In genomic region chr20:31485450-31486339, GRCh38 we compare ENCODE assay signal across 10 cellular contexts. TPM values are rescaled to one million over a fixed set of nuclear protein-coding genes. Genes with fewer than 3 reads are reported as not detected.
DNase-seq lines count a peak whose midpoint lies in the region; ATAC-seq and TF ChIP-seq lines count a peak whose summit lies in the region.
"Had no signal": no experiment of that assay in that cellular context is flagged by ENCODE, and none has a peak within 500 bp of the region (broad histone marks: within the 10 kb centered on the region; RNA-seq: fewer than 3 reads in every experiment).

No MANE protein-coding gene starts in this region.

- H3K27ac ChIP-seq in right cardiac atrium (ENCODE audit: low read length): peak overlapping the region; percentile 86
- H3K27ac ChIP-seq in gastrocnemius medialis: peak overlapping the region; percentile 63 to 75 (median 71)

- WGBS in right cardiac atrium: 3% methylated on average over 31 of the region's 31 CpGs

- H3K4me3 ChIP-seq in right cardiac atrium (ENCODE audit: low read length) (peak overlapping the region; percentile 45), gastrocnemius medialis (peak overlapping the region; percentile 18 to 44 (median 30))

- H3K27me3 Mint-ChIP-seq in activated naive CD8-positive, alpha-beta T cell treated with anti-CD3 and anti-CD28 coated beads for 36 hours: peaks cover 43% of the 10 kb centered on the region

- intact Hi-C loops in right cardiac atrium (cut with DNase I): no loop called here
- intact Hi-C loops in gastrocnemius medialis (cut with DNase I; ENCODE audit: low total_unique reads): no loop called here

- H3K4me1 Mint-ChIP-seq in activated naive CD8-positive, alpha-beta T cell treated with anti-CD3 and anti-CD28 coated beads for 36 hours: peaks cover 12% of the 10 kb centered on the region
- H3K4me1 Mint-ChIP-seq: naive B cell had no signal

- TF ChIP-seq POLR2A in gastrocnemius medialis (IDR thresholded peaks at IDR 0.05): no peak

- H3K27me3 ChIP-seq in right cardiac atrium (ENCODE audit: control insufficient read depth, insufficient read depth) (no peaks in the 10 kb centered on the region), gastrocnemius medialis (peaks cover 2 to 11% (median 7%) of the 10 kb centered on the region in 3 donors)

- peak overlapping the region; percentile 3 for H3K4me3 Mint-ChIP-seq in activated naive CD8-positive, alpha-beta T cell treated with anti-CD3 and anti-CD28 coated beads for 36 hours
- H3K4me3 Mint-ChIP-seq: naive B cell had no signal

- ATAC-seq in right cardiac atrium (peak; percentile 91), gastrocnemius medialis (peak; percentile 49 to 62), HG03342 (IDR thresholded peaks at IDR 0.05; ENCODE audit: unreplicated experiment) (no peak)

- H3K36me3 Mint-ChIP-seq in activated naive CD8-positive, alpha-beta T cell treated with anti-CD3 and anti-CD28 coated beads for 36 hours: peaks cover 3% of the 10 kb centered on the region

- TF ChIP-seq CTCF in gastrocnemius medialis (IDR thresholded peaks at IDR 0.05 in 4 of 5, conservative IDR thresholded peaks at IDR 0.05 in 1 of 5): no peak

- H3K9me3 ChIP-seq in ES-I3 (ENCODE audit: control insufficient read depth, insufficient read depth, low read length): no peaks in the 10 kb centered on the region
- no peaks in the 10 kb centered on the region for H3K9me3 ChIP-seq in right cardiac atrium (ENCODE audit: control insufficient read depth, low read length)
- H3K9me3 ChIP-seq in gastrocnemius medialis: no peaks in the 10 kb centered on the region

- in situ Hi-C loops in gastrocnemius medialis (cut with MboI; ENCODE audit: low sequenced_read_pairs in 4 of 4): no loop called here

- DNase-seq in activated naive CD8-positive, alpha-beta T cell treated with anti-CD3 and anti-CD28 coated beads for 36 hours: peak; percentile 45
- DNase-seq in right cardiac atrium (peak; percentile 83 to 94 (median 91)), gastrocnemius medialis (peak in 1 of 2 donors; percentile 32), DMS153 treated with DMSO at 0.1 percent for 48 hours (lab: John Stamatoyannopoulos, UW; ENCODE audit: unreplicated experiment) (no peak), LoVo (ENCODE audit: low spot score) (no peak), NCI-H82 (lab: John Stamatoyannopoulos, UW) (no peak)
- DNase-seq: naive B cell, T-helper 1 cell had no signal

- H3K27ac Mint-ChIP-seq in activated naive CD8-positive, alpha-beta T cell treated with anti-CD3 and anti-CD28 coated beads for 36 hours: no peak overlapping the region

- no peaks in the 10 kb centered on the region for H3K9me3 Mint-ChIP-seq in activated naive CD8-positive, alpha-beta T cell treated with anti-CD3 and anti-CD28 coated beads for 36 hours

- H3K4me1 ChIP-seq in ES-I3 (ENCODE audit: insufficient read depth, low read length) (no peaks in the 10 kb centered on the region; the same call in 1 of the 2 replicates), right cardiac atrium (ENCODE audit: control insufficient read depth, insufficient read depth, low read length) (peaks cover 5% of the 10 kb centered on the region), gastrocnemius medialis (no peaks in the 10 kb centered on the region)

- H3K9ac ChIP-seq in ES-I3 (ENCODE audit: low read depth, low read length): peak overlapping the region; percentile 42; the same call in 1 of the 2 replicates

- H3K36me3 ChIP-seq in ES-I3 (ENCODE audit: insufficient read depth, low read length) (no peaks in the 10 kb centered on the region), gastrocnemius medialis (no peaks in the 10 kb centered on the region)

RNA-seq across cellular contexts. Expression of gene REM1, which starts 10.6 kb away (rescaled TPM):
- not detected for total RNA-seq in activated naive CD8-positive, alpha-beta T cell treated with anti-CD3 and anti-CD28 coated beads for 36 hours
- total RNA-seq in right cardiac atrium (1 to 10 TPM; 1.6 to 2.9 (median 2.5) TPM), gastrocnemius medialis (1 to 10 TPM in 3 of 4 donors, under 1 TPM in 1; 0.87 to 7.5 (median 1.2) TPM)
- 2.9 TPM for polyA plus RNA-seq in right cardiac atrium

RNA-seq across cellular contexts. Expression of gene DEFB124, which starts 10.8 kb away (rescaled TPM):
- not detected for total RNA-seq in activated naive CD8-positive, alpha-beta T cell treated with anti-CD3 and anti-CD28 coated beads for 36 hours
- total RNA-seq in right cardiac atrium: not detected
- polyA plus RNA-seq in right cardiac atrium: not detected
- total RNA-seq in gastrocnemius medialis: not detected

RNA-seq across cellular contexts. Expression of gene HM13, which starts 28.5 kb away (rescaled TPM):
- total RNA-seq in activated naive CD8-positive, alpha-beta T cell treated with anti-CD3 and anti-CD28 coated beads for 36 hours: 100 to 1,000 TPM; 137 to 142 TPM
- total RNA-seq in right cardiac atrium: 10 to 100 TPM; 40.0 to 80.2 (median 62.1) TPM
- 47.8 TPM for polyA plus RNA-seq in right cardiac atrium
- total RNA-seq in gastrocnemius medialis: 10 to 100 TPM; 22.7 to 31.0 (median 26.4) TPM

RNA-seq across cellular contexts. Expression of gene DEFB123, which starts 45.3 kb away (rescaled TPM):
- not detected for total RNA-seq in activated naive CD8-positive, alpha-beta T cell treated with anti-CD3 and anti-CD28 coated beads for 36 hours
- total RNA-seq in right cardiac atrium (not detected), gastrocnemius medialis (not detected)
- polyA plus RNA-seq in right cardiac atrium: not detected

Comparison
In these comparisons a context has a peak if more than half of its experiments do, and no peak if none do; other contexts are left out.
1. DNase-seq: peak in activated naive CD8-positive, alpha-beta T cell treated with anti-CD3 and anti-CD28 coated beads for 36 hours (single experiment) and right cardiac atrium (3 of 3); none in DMS153 treated with DMSO at 0.1 percent for 48 hours (single experiment), LoVo (single experiment) and NCI-H82 (single experiment).